In the genomic region with DNA sequence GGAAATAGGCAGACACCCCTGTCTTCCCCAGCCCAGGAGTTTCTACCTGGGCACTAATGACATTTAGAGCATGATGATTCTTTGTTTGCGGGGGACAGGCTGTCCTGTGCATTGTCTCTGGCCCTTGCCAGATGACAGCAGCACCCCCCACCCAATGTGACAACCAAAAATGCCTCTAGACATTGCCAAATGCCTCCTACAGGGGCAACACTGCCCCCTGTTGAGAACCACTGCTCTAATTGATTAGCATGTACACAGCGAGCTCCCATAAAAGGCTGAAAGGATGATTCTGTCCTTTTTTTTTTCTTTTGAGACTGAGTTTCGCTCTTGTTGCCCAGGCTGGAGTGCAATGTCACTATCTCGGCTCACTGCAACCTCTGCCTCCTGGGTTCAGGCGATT, we compare ENCODE assay signal across 1 cellular context.
TF ChIP-seq lines count a peak whose summit lies in the region.

No MANE protein-coding gene starts in this region.

TF ChIP-seq in GM23338, 12 proteins besides CTCF, POLR2A, EP300 and RAD21 (continued from another document):
- TF ChIP-seq, protein P1, sequence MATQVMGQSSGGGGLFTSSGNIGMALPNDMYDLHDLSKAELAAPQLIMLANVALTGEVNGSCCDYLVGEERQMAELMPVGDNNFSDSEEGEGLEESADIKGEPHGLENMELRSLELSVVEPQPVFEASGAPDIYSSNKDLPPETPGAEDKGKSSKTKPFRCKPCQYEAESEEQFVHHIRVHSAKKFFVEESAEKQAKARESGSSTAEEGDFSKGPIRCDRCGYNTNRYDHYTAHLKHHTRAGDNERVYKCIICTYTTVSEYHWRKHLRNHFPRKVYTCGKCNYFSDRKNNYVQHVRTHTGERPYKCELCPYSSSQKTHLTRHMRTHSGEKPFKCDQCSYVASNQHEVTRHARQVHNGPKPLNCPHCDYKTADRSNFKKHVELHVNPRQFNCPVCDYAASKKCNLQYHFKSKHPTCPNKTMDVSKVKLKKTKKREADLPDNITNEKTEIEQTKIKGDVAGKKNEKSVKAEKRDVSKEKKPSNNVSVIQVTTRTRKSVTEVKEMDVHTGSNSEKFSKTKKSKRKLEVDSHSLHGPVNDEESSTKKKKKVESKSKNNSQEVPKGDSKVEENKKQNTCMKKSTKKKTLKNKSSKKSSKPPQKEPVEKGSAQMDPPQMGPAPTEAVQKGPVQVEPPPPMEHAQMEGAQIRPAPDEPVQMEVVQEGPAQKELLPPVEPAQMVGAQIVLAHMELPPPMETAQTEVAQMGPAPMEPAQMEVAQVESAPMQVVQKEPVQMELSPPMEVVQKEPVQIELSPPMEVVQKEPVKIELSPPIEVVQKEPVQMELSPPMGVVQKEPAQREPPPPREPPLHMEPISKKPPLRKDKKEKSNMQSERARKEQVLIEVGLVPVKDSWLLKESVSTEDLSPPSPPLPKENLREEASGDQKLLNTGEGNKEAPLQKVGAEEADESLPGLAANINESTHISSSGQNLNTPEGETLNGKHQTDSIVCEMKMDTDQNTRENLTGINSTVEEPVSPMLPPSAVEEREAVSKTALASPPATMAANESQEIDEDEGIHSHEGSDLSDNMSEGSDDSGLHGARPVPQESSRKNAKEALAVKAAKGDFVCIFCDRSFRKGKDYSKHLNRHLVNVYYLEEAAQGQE (IDR thresholded peaks at IDR 0.05; ENCODE audit: unreplicated experiment), result no peak
- TF ChIP-seq CREB1 (CRISPR knock-in tag; IDR thresholded peaks at IDR 0.05; ENCODE audit: low read depth), result no peak
- no peak for TF ChIP-seq EZH2 (IDR thresholded peaks at IDR 0.05; ENCODE audit: low read depth, unreplicated experiment)
- TF ChIP-seq, protein P2, sequence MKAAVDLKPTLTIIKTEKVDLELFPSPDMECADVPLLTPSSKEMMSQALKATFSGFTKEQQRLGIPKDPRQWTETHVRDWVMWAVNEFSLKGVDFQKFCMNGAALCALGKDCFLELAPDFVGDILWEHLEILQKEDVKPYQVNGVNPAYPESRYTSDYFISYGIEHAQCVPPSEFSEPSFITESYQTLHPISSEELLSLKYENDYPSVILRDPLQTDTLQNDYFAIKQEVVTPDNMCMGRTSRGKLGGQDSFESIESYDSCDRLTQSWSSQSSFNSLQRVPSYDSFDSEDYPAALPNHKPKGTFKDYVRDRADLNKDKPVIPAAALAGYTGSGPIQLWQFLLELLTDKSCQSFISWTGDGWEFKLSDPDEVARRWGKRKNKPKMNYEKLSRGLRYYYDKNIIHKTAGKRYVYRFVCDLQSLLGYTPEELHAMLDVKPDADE (IDR thresholded peaks at IDR 0.05), result no peak
- TF ChIP-seq JUNB (IDR thresholded peaks at IDR 0.05; ENCODE audit: unreplicated experiment), result no peak
- TF ChIP-seq, protein P3, sequence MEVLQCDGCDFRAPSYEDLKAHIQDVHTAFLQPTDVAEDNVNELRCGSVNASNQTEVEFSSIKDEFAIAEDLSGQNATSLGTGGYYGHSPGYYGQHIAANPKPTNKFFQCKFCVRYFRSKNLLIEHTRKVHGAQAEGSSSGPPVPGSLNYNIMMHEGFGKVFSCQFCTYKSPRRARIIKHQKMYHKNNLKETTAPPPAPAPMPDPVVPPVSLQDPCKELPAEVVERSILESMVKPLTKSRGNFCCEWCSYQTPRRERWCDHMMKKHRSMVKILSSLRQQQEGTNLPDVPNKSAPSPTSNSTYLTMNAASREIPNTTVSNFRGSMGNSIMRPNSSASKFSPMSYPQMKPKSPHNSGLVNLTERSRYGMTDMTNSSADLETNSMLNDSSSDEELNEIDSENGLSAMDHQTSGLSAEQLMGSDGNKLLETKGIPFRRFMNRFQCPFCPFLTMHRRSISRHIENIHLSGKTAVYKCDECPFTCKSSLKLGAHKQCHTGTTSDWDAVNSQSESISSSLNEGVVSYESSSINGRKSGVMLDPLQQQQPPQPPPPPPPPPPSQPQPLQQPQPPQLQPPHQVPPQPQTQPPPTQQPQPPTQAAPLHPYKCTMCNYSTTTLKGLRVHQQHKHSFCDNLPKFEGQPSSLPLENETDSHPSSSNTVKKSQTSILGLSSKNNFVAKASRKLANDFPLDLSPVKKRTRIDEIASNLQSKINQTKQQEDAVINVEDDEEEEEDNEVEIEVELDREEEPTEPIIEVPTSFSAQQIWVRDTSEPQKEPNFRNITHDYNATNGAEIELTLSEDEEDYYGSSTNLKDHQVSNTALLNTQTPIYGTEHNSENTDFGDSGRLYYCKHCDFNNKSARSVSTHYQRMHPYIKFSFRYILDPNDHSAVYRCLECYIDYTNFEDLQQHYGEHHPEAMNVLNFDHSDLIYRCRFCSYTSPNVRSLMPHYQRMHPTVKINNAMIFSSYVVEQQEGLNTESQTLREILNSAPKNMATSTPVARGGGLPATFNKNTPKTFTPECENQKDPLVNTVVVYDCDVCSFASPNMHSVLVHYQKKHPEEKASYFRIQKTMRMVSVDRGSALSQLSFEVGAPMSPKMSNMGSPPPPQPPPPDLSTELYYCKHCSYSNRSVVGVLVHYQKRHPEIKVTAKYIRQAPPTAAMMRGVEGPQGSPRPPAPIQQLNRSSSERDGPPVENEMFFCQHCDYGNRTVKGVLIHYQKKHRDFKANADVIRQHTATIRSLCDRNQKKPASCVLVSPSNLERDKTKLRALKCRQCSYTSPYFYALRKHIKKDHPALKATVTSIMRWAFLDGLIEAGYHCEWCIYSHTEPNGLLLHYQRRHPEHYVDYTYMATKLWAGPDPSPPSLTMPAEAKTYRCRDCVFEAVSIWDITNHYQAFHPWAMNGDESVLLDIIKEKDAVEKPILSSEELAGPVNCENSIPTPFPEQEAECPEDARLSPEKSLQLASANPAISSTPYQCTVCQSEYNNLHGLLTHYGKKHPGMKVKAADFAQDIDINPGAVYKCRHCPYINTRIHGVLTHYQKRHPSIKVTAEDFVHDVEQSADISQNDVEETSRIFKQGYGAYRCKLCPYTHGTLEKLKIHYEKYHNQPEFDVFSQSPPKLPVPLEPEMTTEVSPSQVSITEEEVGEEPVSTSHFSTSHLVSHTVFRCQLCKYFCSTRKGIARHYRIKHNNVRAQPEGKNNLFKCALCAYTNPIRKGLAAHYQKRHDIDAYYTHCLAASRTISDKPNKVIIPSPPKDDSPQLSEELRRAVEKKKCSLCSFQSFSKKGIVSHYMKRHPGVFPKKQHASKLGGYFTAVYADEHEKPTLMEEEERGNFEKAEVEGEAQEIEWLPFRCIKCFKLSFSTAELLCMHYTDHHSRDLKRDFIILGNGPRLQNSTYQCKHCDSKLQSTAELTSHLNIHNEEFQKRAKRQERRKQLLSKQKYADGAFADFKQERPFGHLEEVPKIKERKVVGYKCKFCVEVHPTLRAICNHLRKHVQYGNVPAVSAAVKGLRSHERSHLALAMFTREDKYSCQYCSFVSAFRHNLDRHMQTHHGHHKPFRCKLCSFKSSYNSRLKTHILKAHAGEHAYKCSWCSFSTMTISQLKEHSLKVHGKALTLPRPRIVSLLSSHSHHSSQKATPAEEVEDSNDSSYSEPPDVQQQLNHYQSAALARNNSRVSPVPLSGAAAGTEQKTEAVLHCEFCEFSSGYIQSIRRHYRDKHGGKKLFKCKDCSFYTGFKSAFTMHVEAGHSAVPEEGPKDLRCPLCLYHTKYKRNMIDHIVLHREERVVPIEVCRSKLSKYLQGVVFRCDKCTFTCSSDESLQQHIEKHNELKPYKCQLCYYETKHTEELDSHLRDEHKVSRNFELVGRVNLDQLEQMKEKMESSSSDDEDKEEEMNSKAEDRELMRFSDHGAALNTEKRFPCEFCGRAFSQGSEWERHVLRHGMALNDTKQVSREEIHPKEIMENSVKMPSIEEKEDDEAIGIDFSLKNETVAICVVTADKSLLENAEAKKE (CRISPR knock-in tag; IDR thresholded peaks at IDR 0.05), result no peak
- no peak for TF ChIP-seq ZNF114 (CRISPR knock-in tag; IDR thresholded peaks at IDR 0.05)
- no peak for TF ChIP-seq ZNF331 (CRISPR knock-in tag; IDR thresholded peaks at IDR 0.05; ENCODE audit: low read depth)
- TF ChIP-seq POLR2AphosphoS5 (IDR thresholded peaks at IDR 0.05; ENCODE audit: low read depth), result no peak
- no peak for TF ChIP-seq EZH2phosphoT487 (IDR thresholded peaks at IDR 0.05; ENCODE audit: unreplicated experiment)
